ENCODE assay signal across 1 cellular context in genomic region chr17:59161477-59161876, GRCh38.
TF ChIP-seq lines count a peak whose summit lies in the region.

No MANE protein-coding gene starts in this region.

TF ChIP-seq in GM12878, 131 proteins besides CTCF, POLR2A, EP300 and RAD21:
- no peak for TF ChIP-seq YY1 (IDR thresholded peaks at IDR 0.05; ENCODE audit: low read depth, low read length)
- no peak for TF ChIP-seq HDAC2 (IDR thresholded peaks at IDR 0.05)
- no peak for TF ChIP-seq ZBED1 (IDR thresholded peaks at IDR 0.05; ENCODE audit: borderline replicate concordance)
- TF ChIP-seq NR2C2 (IDR thresholded peaks at IDR 0.05; ENCODE audit: borderline replicate concordance, control insufficient read depth, insufficient read length, low read depth), result no peak
- TF ChIP-seq, protein P1, sequence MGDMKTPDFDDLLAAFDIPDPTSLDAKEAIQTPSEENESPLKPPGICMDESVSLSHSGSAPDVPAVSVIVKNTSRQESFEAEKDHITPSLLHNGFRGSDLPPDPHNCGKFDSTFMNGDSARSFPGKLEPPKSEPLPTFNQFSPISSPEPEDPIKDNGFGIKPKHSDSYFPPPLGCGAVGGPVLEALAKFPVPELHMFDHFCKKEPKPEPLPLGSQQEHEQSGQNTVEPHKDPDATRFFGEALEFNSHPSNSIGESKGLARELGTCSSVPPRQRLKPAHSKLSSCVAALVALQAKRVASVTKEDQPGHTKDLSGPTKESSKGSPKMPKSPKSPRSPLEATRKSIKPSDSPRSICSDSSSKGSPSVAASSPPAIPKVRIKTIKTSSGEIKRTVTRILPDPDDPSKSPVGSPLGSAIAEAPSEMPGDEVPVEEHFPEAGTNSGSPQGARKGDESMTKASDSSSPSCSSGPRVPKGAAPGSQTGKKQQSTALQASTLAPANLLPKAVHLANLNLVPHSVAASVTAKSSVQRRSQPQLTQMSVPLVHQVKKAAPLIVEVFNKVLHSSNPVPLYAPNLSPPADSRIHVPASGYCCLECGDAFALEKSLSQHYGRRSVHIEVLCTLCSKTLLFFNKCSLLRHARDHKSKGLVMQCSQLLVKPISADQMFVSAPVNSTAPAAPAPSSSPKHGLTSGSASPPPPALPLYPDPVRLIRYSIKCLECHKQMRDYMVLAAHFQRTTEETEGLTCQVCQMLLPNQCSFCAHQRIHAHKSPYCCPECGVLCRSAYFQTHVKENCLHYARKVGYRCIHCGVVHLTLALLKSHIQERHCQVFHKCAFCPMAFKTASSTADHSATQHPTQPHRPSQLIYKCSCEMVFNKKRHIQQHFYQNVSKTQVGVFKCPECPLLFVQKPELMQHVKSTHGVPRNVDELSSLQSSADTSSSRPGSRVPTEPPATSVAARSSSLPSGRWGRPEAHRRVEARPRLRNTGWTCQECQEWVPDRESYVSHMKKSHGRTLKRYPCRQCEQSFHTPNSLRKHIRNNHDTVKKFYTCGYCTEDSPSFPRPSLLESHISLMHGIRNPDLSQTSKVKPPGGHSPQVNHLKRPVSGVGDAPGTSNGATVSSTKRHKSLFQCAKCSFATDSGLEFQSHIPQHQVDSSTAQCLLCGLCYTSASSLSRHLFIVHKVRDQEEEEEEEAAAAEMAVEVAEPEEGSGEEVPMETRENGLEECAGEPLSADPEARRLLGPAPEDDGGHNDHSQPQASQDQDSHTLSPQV (IDR thresholded peaks at IDR 0.05), result no peak
- no peak for TF ChIP-seq MLLT1 (IDR thresholded peaks at IDR 0.05)
- TF ChIP-seq SMC3 (IDR thresholded peaks at IDR 0.05; ENCODE audit: borderline replicate concordance, low read length), result no peak
- TF ChIP-seq TCF12 (IDR thresholded peaks at IDR 0.05; ENCODE audit: low read depth, low read length), result no peak
- TF ChIP-seq ZNF384 (IDR thresholded peaks at IDR 0.05; ENCODE audit: borderline replicate concordance, low read depth, low read length), result no peak
- TF ChIP-seq, protein P2, sequence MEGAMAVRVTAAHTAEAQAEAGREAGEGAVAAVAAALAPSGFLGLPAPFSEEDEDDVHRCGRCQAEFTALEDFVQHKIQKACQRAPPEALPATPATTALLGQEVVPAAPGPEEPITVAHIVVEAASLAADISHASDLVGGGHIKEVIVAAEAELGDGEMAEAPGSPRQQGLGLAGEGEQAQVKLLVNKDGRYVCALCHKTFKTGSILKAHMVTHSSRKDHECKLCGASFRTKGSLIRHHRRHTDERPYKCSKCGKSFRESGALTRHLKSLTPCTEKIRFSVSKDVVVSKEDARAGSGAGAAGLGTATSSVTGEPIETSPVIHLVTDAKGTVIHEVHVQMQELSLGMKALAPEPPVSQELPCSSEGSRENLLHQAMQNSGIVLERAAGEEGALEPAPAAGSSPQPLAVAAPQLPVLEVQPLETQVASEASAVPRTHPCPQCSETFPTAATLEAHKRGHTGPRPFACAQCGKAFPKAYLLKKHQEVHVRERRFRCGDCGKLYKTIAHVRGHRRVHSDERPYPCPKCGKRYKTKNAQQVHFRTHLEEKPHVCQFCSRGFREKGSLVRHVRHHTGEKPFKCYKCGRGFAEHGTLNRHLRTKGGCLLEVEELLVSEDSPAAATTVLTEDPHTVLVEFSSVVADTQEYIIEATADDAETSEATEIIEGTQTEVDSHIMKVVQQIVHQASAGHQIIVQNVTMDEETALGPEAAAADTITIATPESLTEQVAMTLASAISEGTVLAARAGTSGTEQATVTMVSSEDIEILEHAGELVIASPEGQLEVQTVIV (IDR thresholded peaks at IDR 0.05; ENCODE audit: borderline replicate concordance, partially characterized antibody), result no peak
- no peak for TF ChIP-seq ZNF687 (IDR thresholded peaks at IDR 0.05)
- TF ChIP-seq, protein P3, sequence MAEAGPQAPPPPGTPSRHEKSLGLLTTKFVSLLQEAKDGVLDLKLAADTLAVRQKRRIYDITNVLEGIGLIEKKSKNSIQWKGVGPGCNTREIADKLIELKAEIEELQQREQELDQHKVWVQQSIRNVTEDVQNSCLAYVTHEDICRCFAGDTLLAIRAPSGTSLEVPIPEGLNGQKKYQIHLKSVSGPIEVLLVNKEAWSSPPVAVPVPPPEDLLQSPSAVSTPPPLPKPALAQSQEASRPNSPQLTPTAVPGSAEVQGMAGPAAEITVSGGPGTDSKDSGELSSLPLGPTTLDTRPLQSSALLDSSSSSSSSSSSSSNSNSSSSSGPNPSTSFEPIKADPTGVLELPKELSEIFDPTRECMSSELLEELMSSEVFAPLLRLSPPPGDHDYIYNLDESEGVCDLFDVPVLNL (IDR thresholded peaks at IDR 0.05; ENCODE audit: low read depth, low read length), result no peak
- no peak for TF ChIP-seq JUNB (IDR thresholded peaks at IDR 0.05)
- no peak for TF ChIP-seq TBL1XR1 (IDR thresholded peaks at IDR 0.05; ENCODE audit: low read depth, low read length)
- no peak for TF ChIP-seq ZSCAN29 (IDR thresholded peaks at IDR 0.05)
- TF ChIP-seq RFX5 (IDR thresholded peaks at IDR 0.05; ENCODE audit: low read depth, low read length), result no peak
TF ChIP-seq in GM12878: peak in this region for 0.
